9 cellular contexts compared by ENCODE assay signal in genomic region chr2:162126145-162126926, GRCh38. TPM values are rescaled to one million over a fixed set of nuclear protein-coding genes. Genes with fewer than 3 reads are reported as not detected.
DNase-seq lines count a peak whose midpoint lies in the region; ATAC-seq, FAIRE-seq and TF ChIP-seq lines count a peak whose summit lies in the region.
"Had no signal": no experiment of that assay in that cellular context is flagged by ENCODE, and none has a peak within 500 bp of the region (broad histone marks: within the 10 kb centered on the region; RNA-seq: fewer than 3 reads in every experiment).

No MANE protein-coding gene starts in this region.

- H3K36me3 Mint-ChIP-seq in astrocyte (ENCODE audit: low read depth, unreplicated experiment): no peaks in the 10 kb centered on the region

- H3K4me1 Mint-ChIP-seq in astrocyte (ENCODE audit: low read depth, unreplicated experiment): peaks cover 33% of the 10 kb centered on the region

- no peak overlapping the region for H2AFZ ChIP-seq in astrocyte (ENCODE audit: low read depth, low read length)

- H3K9me3 Mint-ChIP-seq in astrocyte (ENCODE audit: unreplicated experiment): no peaks in the 10 kb centered on the region

- H3K79me2 ChIP-seq in astrocyte (ENCODE audit: insufficient read depth, low read length): no peaks in the 10 kb centered on the region

- no peak for FAIRE-seq in astrocyte (lab: Jason Lieb, UNC)

- no peak overlapping the region for H3K9ac ChIP-seq in astrocyte (ENCODE audit: low read length)

- POLR2A ChIA-PET in GM10248 (lab: Yijun Ruan, JAX): no interaction called here

- no peaks in the 10 kb centered on the region for H3K4me1 ChIP-seq in astrocyte (ENCODE audit: insufficient read depth, low read length)

- no peaks in the 10 kb centered on the region for H3K27me3 Mint-ChIP-seq in astrocyte (ENCODE audit: low read depth, unreplicated experiment)

- H3K4me2 ChIP-seq in astrocyte (ENCODE audit: low read length): no peak overlapping the region

- in situ Hi-C loops in ACHN (cut with HindIII; ENCODE audit: low pct_ligation_motif_present, low pct_unique_long_range_greater_than_20kb, low sequenced_read_pairs): no loop called here

- no peaks in the 10 kb centered on the region for H3K27me3 ChIP-seq in astrocyte (ENCODE audit: insufficient read depth, low read length)

- no peak overlapping the region for H3K4me3 Mint-ChIP-seq in astrocyte (ENCODE audit: unreplicated experiment)

- H3K27ac Mint-ChIP-seq in astrocyte (ENCODE audit: unreplicated experiment): peak overlapping the region; percentile 11

- ATAC-seq in HG03354 (IDR thresholded peaks at IDR 0.05; ENCODE audit: poor library complexity, severe bottlenecking, unreplicated experiment): peak; percentile 86

- no peak overlapping the region for H3K27ac ChIP-seq in astrocyte (ENCODE audit: low read depth, low read length)

- TF ChIP-seq CTCF in GM10248 (IDR thresholded peaks at IDR 0.05; ENCODE audit: control extremely low read depth, extremely low read depth, low read depth, missing control alignments): no peak
- no peak for TF ChIP-seq CTCF in GM20000 (IDR thresholded peaks at IDR 0.05; ENCODE audit: extremely low read depth, missing control alignments)
- no peak for TF ChIP-seq CTCF in astrocyte (IDR thresholded peaks at IDR 0.05; ENCODE audit: insufficient read depth, low read depth, low read length)

- peak; percentile 48 for DNase-seq in GM10248 (ENCODE audit: extremely low spot score)
- DNase-seq in GM20000 (ENCODE audit: low spot score): peak; percentile 48
- DNase-seq in astrocyte (ENCODE audit: low read depth): no peak
- DNase-seq in occipital lobe (lab: John Stamatoyannopoulos, UW): no peak
- no peak for DNase-seq in HUDEP-2 (lab: John Stamatoyannopoulos, UW; ENCODE audit: unreplicated experiment in 76 of 76)
- DNase-seq in activated CD4-positive, CD25-positive, alpha-beta regulatory T cell treated with anti-CD3 and anti-CD28 coated beads, Interleukin-2, amount 50 U/mL, for 72 hours: no peak
- DNase-seq in ACHN: no peak

- no peak overlapping the region for H3K4me3 ChIP-seq in astrocyte (ENCODE audit: insufficient read depth, low read depth, low read length)

- H3K36me3 ChIP-seq in astrocyte (ENCODE audit: insufficient read depth, low read length): no peaks in the 10 kb centered on the region

- no peaks in the 10 kb centered on the region for H3K9me3 ChIP-seq in astrocyte (ENCODE audit: insufficient read depth, low read depth, low read length)

- CTCF ChIA-PET in GM10248 (lab: Yijun Ruan, JAX): interaction anchor here (0.7 to 3.3 kb wide), 13 partner anchors 10 to 540 kb away, joined by 3 to 39 read pairs (median 3); no protein-coding TSS in a partner anchor

- no peaks in the 10 kb centered on the region for H4K20me1 ChIP-seq in astrocyte (ENCODE audit: insufficient read depth, low read length)

RNA-seq across cellular contexts. Expression of gene GCG, which starts 25.7 kb away (rescaled TPM):
- total RNA-seq in astrocyte (not detected in 2 replicates), occipital lobe (not detected)
- total RNA-seq: T-helper 2 cell treated with Interferon-gamma antibody and Interleukin-4, amounts not matched to agents 100 ng/mL and 5 ng/mL, for 36 hours had no signal

RNA-seq across cellular contexts. Expression of gene DPP4, which starts 52.3 kb away (rescaled TPM):
- 5.3 and 6.7 TPM in 2 replicates for total RNA-seq in astrocyte
- 6.4 TPM for total RNA-seq in occipital lobe

Comparison
In these comparisons a context has a peak if more than half of its experiments do, and no peak if none do; other contexts are left out.
1. DNase-seq: peak in GM10248 (single experiment) and GM20000 (single experiment); none in astrocyte (single experiment), occipital lobe (single experiment), HUDEP-2 (0 of 76), activated CD4-positive, CD25-positive, alpha-beta regulatory T cell treated with anti-CD3 and anti-CD28 coated beads, Interleukin-2, amount 50 U/mL, for 72 hours (single experiment) and ACHN (single experiment).